ENCODE assay signal across 21 cellular contexts in the genomic region with DNA sequence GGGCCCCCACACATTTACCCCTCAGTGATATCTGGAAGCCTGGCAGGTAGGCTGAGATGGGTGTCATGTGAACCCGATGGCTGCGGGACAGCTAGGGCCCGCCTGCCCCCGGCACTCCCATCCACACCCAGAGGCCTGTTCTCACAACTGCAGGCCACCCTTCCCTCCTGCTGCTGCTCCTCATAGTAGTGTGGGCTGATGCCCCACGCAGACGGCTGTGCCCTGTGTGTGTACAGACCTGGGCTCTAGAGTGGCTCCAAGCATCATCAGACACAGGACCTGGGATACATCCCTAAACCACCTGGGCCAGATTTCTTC. TPM values are rescaled to one million over a fixed set of nuclear protein-coding genes. Genes with fewer than 3 reads are reported as not detected.
DNase-seq lines count a peak whose midpoint lies in the region; ATAC-seq and TF ChIP-seq lines count a peak whose summit lies in the region.
"Had no signal": no experiment of that assay in that cellular context is flagged by ENCODE, and none has a peak within 500 bp of the region (broad histone marks: within the 10 kb centered on the region; RNA-seq: fewer than 3 reads in every experiment).

No MANE protein-coding gene starts in this region.

- H3K9ac ChIP-seq in NT2/D1 (ENCODE audit: insufficient read length, low read depth), result peak overlapping the region; percentile 24

- H3K4me3 ChIP-seq in heart right ventricle (no peak overlapping the region), NT2/D1 (ENCODE audit: insufficient read length, low read depth) (no peak overlapping the region), tibial artery (no peak overlapping the region), gastroesophageal sphincter (no peak overlapping the region)
- H3K4me3 ChIP-seq: SK-N-MC had no signal

- DNase-seq in heart right ventricle (no peak), left cardiac atrium (no peak), NT2/D1 (ENCODE audit: low read depth, low spot score) (no peak), left colon (no peak), tibial artery (peak; percentile 11 to 33)
- DNase-seq in stimulated activated CD8-positive, alpha-beta memory T cell treated with anti-CD3 and anti-CD28 coated beads, Interleukin-4, amount 100 ng/mL, for 48 hours, result no peak
- DNase-seq in stimulated activated CD4-positive, alpha-beta T cell treated with anti-CD3 and anti-CD28 coated beads, Interleukin-4, amount 100 ng/mL, for 4 hours, result no peak
- DNase-seq: activated CD8-positive, alpha-beta T cell treated with anti-CD3 and anti-CD28 coated beads for 36 hours; activated gamma-delta T cell; cortex of kidney; NCI-H1694 treated with DMSO at 0.1 percent for 48 hours; NCI-H446 treated with DMSO at 0.1 percent for 48 hours had no signal

- TF ChIP-seq EP300 in gastroesophageal sphincter (IDR thresholded peaks at IDR 0.05), result no peak

- H3K4me1 ChIP-seq in heart right ventricle (peaks cover 17 to 72% (median 43%) of the 10 kb centered on the region in 9 donors), NT2/D1 (ENCODE audit: insufficient read depth, insufficient read length) (peaks cover 23% of the 10 kb centered on the region), tibial artery (peaks cover 0 to 8% (median 4%) of the 10 kb centered on the region in 4 donors), gastroesophageal sphincter (peaks cover 0 to 17% (median 3%) of the 10 kb centered on the region in 3 donors)

- H3K9me3 ChIP-seq in heart right ventricle, result peaks cover 0 to 15% (median 8%) of the 10 kb centered on the region in 11 donors
- H3K9me3 ChIP-seq in NT2/D1 (ENCODE audit: insufficient read depth, low read length), result peaks cover 17% of the 10 kb centered on the region; the same call in 1 of the 2 replicates
- H3K9me3 ChIP-seq in tibial artery, result peaks cover 0 to 16% (median 11%) of the 10 kb centered on the region in 3 donors
- peaks cover 0 to 16% (median 0%) of the 10 kb centered on the region in 3 donors for H3K9me3 ChIP-seq in gastroesophageal sphincter

- intact Hi-C loops in heart right ventricle (cut with DNase I) (no loop called here), left cardiac atrium (cut with DNase I) (loop anchor here in 1 of 2 donors (10.0 kb wide), 1 partner anchor 99 kb away; no protein-coding TSS in a partner anchor), left colon (cut with DNase I, micrococcal nuclease) (no loop called here), tibial artery (cut with DNase I; ENCODE audit: low total_unique reads) (no loop called here)

- H3K36me3 ChIP-seq in heart right ventricle, result no peaks in the 10 kb centered on the region
- H3K36me3 ChIP-seq in NT2/D1 (ENCODE audit: insufficient read depth, insufficient read length, low read length), result no peaks in the 10 kb centered on the region
- no peaks in the 10 kb centered on the region for H3K36me3 ChIP-seq in tibial artery
- no peaks in the 10 kb centered on the region for H3K36me3 ChIP-seq in gastroesophageal sphincter

- no peaks in the 10 kb centered on the region for H3K27me3 ChIP-seq in heart right ventricle
- no peaks in the 10 kb centered on the region for H3K27me3 ChIP-seq in NT2/D1 (ENCODE audit: insufficient read depth, insufficient read length)
- H3K27me3 ChIP-seq in tibial artery, result peaks cover 0 to 5% of the 10 kb centered on the region in 2 donors
- peaks cover 5% of the 10 kb centered on the region for H3K27me3 ChIP-seq in gastroesophageal sphincter

- TF ChIP-seq POLR2A in gastroesophageal sphincter (IDR thresholded peaks at IDR 0.05), result no peak

- ATAC-seq in heart right ventricle (no peak), left cardiac atrium (no peak), left colon (peak; percentile 48), gastroesophageal sphincter (no peak)
- ATAC-seq: activated CD8-positive, alpha-beta T cell treated with anti-CD3 and anti-CD28 coated beads for 36 hours had no signal

- TF ChIP-seq CTCF in heart right ventricle (IDR thresholded peaks at IDR 0.05) (no peak), tibial artery (IDR thresholded peaks at IDR 0.05) (no peak), gastroesophageal sphincter (IDR thresholded peaks at IDR 0.05) (no peak)

- H3K27ac ChIP-seq in heart right ventricle (peak overlapping the region in 8 of 10 donors; percentile 10 to 64 (median 35)), tibial artery (no peak overlapping the region), gastroesophageal sphincter (peak overlapping the region in 1 of 4 donors; percentile 25)
- H3K27ac ChIP-seq: epithelial cell of prostate, SK-N-MC had no signal

- WGBS in heart right ventricle, 2 donors, result 80 to 84% methylated on average over 6 of the region's 6 CpGs
- 100% methylated on average over 2 of the region's 6 CpGs; no CpG with 5 or more reads in 1 of the 2 donors for WGBS in gastroesophageal sphincter (ENCODE audit: low coverage in 1 of 2), 2 donors

RNA-seq across cellular contexts. Expression of a gene that starts 13.0 kb away (rescaled TPM):
- 1 to 10 TPM; 1.5 to 7.3 (median 3.4) TPM for total RNA-seq in heart right ventricle
- polyA plus RNA-seq in heart right ventricle, result 1 to 10 TPM; 1.9 to 5.2 TPM
- 1 to 10 TPM; 1.6 to 2.3 TPM for total RNA-seq in left cardiac atrium
- under 1 TPM; 0.12 to 0.84 TPM for total RNA-seq in left colon
- total RNA-seq in gastroesophageal sphincter, result 1 to 10 TPM; 1.3 to 4.9 (median 2.1) TPM
- total RNA-seq: astrocyte, M059J, renal cortical epithelial cell, temporal lobe had no signal

RNA-seq across cellular contexts. Expression of a gene that starts 35.0 kb away (rescaled TPM):
- total RNA-seq in heart right ventricle (not detected), left cardiac atrium (not detected), left colon (under 1 TPM; 0.31 to 0.45 TPM), gastroesophageal sphincter (not detected)
- polyA plus RNA-seq in heart right ventricle, result under 1 TPM in 1 of 2 donors, not detected in 1; 0.16 TPM
- total RNA-seq: astrocyte, frontal cortex, neural crest cell, renal cortical epithelial cell, temporal lobe had no signal

RNA-seq across cellular contexts. Expression of a gene that starts 41.9 kb away (rescaled TPM):
- total RNA-seq in heart right ventricle (1 to 10 TPM in 9 of 10 donors, under 1 TPM in 1; 0.61 to 6.8 (median 2.5) TPM), left cardiac atrium (1 to 10 TPM; 1.6 to 2.4 TPM), left colon (1 to 10 TPM; 1.7 to 1.9 TPM), gastroesophageal sphincter (1 to 10 TPM in 1 of 4 donors, under 1 TPM in 2, not detected in 1; 0.23 to 5.4 (median 0.40) TPM)
- 10 to 100 TPM in 1 of 2 donors, 1 to 10 TPM in 1; 2.9 to 29.1 TPM for polyA plus RNA-seq in heart right ventricle

Comparison
In these comparisons a context has a peak if more than half of its experiments do, and no peak if none do; other contexts are left out.
1. DNase-seq: peak in tibial artery (2 of 2); none in heart right ventricle (0 of 2), left cardiac atrium (single experiment), NT2/D1 (single experiment), left colon (0 of 2), stimulated activated CD8-positive, alpha-beta memory T cell treated with anti-CD3 and anti-CD28 coated beads, Interleukin-4, amount 100 ng/mL, for 48 hours (single experiment) and stimulated activated CD4-positive, alpha-beta T cell treated with anti-CD3 and anti-CD28 coated beads, Interleukin-4, amount 100 ng/mL, for 4 hours (0 of 2).
2. H3K27ac ChIP-seq: peak in heart right ventricle (8 of 10); none in tibial artery (0 of 2).